In the genomic region with DNA sequence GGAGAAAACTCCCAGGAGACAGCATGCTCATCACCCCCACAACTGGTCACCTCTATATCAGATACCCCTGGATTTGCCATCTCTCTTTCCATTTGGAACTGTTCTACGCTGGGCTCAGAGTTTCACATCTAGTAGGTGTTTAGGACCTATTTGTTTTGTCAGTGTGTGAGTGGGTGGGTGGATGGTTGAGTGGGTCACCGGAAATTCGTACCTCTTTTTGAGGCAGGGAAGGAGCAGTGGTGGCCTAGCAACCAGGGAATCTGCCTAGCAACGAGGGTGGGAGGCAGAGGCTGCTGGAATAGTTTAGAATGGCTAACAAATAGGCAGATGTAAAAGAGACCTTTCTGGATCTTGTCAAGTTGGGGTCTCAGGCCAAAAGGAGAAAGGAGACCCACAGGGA, we compare ENCODE assay signal across 1 cellular context.
TF ChIP-seq lines count a peak whose summit lies in the region.

No MANE protein-coding gene starts in this region.

TF ChIP-seq in K562, 482 proteins besides CTCF, POLR2A, EP300 and RAD21:
- peak; percentile 60 for TF ChIP-seq RFX1 (IDR thresholded peaks at IDR 0.05)
- TF ChIP-seq, protein P1, sequence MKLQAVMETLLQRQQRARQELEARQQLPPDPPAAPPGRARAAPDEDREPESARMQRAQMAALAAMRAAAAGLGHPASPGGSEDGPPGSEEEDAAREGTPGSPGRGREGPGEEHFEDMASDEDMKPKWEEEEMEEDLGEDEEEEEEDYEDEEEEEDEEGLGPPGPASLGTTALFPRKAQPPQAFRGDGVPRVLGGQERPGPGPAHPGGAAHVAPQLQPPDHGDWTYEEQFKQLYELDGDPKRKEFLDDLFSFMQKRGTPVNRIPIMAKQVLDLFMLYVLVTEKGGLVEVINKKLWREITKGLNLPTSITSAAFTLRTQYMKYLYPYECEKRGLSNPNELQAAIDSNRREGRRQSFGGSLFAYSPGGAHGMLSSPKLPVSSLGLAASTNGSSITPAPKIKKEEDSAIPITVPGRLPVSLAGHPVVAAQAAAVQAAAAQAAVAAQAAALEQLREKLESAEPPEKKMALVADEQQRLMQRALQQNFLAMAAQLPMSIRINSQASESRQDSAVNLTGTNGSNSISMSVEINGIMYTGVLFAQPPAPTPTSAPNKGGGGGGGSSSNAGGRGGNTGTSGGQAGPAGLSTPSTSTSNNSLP (IDR thresholded peaks at IDR 0.05; ENCODE audit: borderline replicate concordance, low read depth, low read length) = no peak
